16 cellular contexts compared by ENCODE assay signal in the genomic region with DNA sequence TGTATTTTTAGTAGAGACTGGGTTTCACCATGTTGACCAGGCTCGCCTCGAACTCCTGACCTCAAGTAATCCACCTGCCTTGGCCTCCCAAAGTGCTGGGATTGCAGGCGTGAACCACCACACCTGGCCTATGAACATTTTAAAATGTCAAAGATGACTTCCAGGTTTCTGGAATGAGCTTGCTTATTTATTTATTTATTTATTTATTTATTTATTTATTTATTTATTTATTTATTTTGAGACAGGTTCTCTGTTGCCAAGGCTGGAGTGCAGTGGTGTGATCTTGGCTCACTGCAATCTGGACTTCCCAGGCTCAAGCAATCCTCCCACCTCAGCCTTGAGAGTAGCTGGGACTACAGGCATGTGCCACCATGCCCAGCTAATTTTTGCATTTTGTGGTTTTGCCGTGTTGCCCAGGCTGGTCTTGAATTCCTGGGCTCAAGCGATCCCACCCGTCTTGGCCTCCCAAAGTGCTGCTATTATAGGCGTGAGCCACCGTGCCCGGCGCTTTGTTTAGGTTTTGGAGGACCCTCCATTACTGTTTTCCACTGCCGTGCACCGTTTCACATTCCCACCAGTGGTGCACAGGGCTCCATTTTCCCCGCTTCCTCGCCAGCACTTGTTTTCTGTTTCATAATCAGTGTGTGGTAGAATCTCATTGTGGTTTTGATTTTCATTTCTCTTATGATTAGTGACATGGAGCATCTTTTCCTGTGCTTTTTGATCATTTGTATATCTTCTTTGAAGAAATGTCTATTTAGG.
DNase-seq lines count a peak whose midpoint lies in the region; ATAC-seq lines count a peak whose summit lies in the region.
"Had no signal": no experiment of that assay in that cellular context is flagged by ENCODE, and none has a peak within 500 bp of the region (broad histone marks: within the 10 kb centered on the region; RNA-seq: fewer than 3 reads in every experiment).

No MANE protein-coding gene starts in this region.

- ATAC-seq in stimulated activated naive CD8-positive, alpha-beta T cell treated with anti-CD3 and anti-CD28 coated beads, Interleukin-15, Interleukin-2, amounts not matched to agents 100 U/mL and 50 U/mL, for 24 hours, result peak; percentile 49
- ATAC-seq in GM18519 (IDR thresholded peaks at IDR 0.05; ENCODE audit: low FRiP score, unreplicated experiment), result no peak
- ATAC-seq: lower lobe of right lung had no signal

- peaks cover 16% of the 10 kb centered on the region for H3K4me1 Mint-ChIP-seq in activated naive CD4-positive, alpha-beta T cell treated with anti-CD3 and anti-CD28 coated beads, Interleukin-2, amount 50 U/mL, for 24 hours

- H3K27me3 Mint-ChIP-seq in activated naive CD4-positive, alpha-beta T cell treated with anti-CD3 and anti-CD28 coated beads, Interleukin-2, amount 50 U/mL, for 24 hours, result no peaks in the 10 kb centered on the region

- no peak overlapping the region for H3K4me3 Mint-ChIP-seq in activated naive CD4-positive, alpha-beta T cell treated with anti-CD3 and anti-CD28 coated beads, Interleukin-2, amount 50 U/mL, for 24 hours

- no peaks in the 10 kb centered on the region for H3K9me3 Mint-ChIP-seq in activated naive CD4-positive, alpha-beta T cell treated with anti-CD3 and anti-CD28 coated beads, Interleukin-2, amount 50 U/mL, for 24 hours

- H3K27ac Mint-ChIP-seq in activated naive CD4-positive, alpha-beta T cell treated with anti-CD3 and anti-CD28 coated beads, Interleukin-2, amount 50 U/mL, for 24 hours, result peak overlapping the region; percentile 31

- DNase-seq in stimulated activated CD4-positive, alpha-beta T cell treated with anti-CD3 and anti-CD28 coated beads, Interleukin-1b, Interleukin-23, amount 100 ng/mL, for 48 hours, result peak; percentile 35
- no peak for DNase-seq in stimulated activated CD4-positive, alpha-beta T cell treated with anti-CD3 and anti-CD28 coated beads, Interleukin-12 subunit alpha, Interleukin-12 subunit beta, amount 100 ng/mL, for 4 hours
- DNase-seq in MV-4-11 (lab: John Stamatoyannopoulos, UW) (peak; percentile 25), NCI-H1694 (lab: John Stamatoyannopoulos, UW) (no peak), NCI-H128 (lab: John Stamatoyannopoulos, UW; ENCODE audit: unreplicated experiment) (no peak)
- peak; percentile 31 for DNase-seq in stimulated activated naive CD8-positive, alpha-beta T cell treated with anti-CD3 and anti-CD28 coated beads, Interleukin-15, Interleukin-2, amounts not matched to agents 100 U/mL and 50 U/mL, for 24 hours
- DNase-seq: anterior cingulate cortex, Caco-2, lower lobe of right lung, NCI-H2029, NCI-H510A treated with DMSO at 0.1 percent for 48 hours, ovary, Right ventricle myocardium superior, sigmoid colon had no signal

- peaks cover 16% of the 10 kb centered on the region for H3K36me3 Mint-ChIP-seq in activated naive CD4-positive, alpha-beta T cell treated with anti-CD3 and anti-CD28 coated beads, Interleukin-2, amount 50 U/mL, for 24 hours

Comparison
In these comparisons a context has a peak if more than half of its experiments do, and no peak if none do; other contexts are left out.
1. DNase-seq: peak in stimulated activated CD4-positive, alpha-beta T cell treated with anti-CD3 and anti-CD28 coated beads, Interleukin-1b, Interleukin-23, amount 100 ng/mL, for 48 hours (single experiment), MV-4-11 (single experiment) and stimulated activated naive CD8-positive, alpha-beta T cell treated with anti-CD3 and anti-CD28 coated beads, Interleukin-15, Interleukin-2, amounts not matched to agents 100 U/mL and 50 U/mL, for 24 hours (single experiment); none in stimulated activated CD4-positive, alpha-beta T cell treated with anti-CD3 and anti-CD28 coated beads, Interleukin-12 subunit alpha, Interleukin-12 subunit beta, amount 100 ng/mL, for 4 hours (single experiment), NCI-H1694 (single experiment) and NCI-H128 (single experiment).